In the genomic region with DNA sequence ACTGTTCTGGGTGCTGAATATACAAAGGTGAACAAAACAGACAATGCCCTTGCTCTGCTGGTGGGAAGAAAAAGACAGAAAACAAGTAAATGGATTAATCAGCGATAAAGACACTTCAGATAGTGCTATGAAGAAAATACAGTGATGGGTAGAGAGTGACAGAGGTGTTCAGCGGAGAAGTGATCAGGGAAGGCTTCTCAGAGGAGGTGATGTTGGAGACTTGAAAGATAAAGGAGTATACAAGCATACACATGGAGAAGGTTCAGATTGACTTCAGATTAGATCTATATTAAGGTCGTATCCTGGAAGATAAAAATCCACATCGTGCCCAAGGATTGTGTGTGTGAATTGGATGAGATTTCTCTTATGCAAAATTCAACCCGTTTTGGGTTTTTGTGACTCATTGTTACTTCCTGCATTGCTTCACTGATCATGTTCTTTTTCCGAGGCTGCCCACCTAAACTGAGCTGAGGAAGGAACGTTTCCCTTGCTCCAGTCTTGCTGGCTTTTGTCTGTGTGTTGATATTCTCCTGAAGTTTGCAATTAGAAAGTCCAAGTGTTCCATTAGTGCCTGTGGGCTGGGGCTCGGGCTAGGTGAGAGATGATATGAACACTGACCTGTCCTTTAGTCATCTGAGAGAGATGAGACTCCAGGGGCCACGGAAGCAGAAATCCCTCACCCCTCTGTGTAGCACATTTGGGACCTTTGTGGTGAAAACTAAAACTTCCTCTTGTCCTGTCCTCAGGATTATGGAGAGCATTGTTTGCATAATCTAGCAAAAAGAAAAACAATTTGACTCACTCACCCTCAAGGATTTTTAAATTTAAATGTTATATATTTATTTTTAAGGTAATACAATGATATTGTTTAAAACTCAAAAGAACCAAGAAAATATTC, we compare ENCODE assay signal across 12 cellular contexts. TPM values are rescaled to one million over a fixed set of nuclear protein-coding genes. Genes with fewer than 3 reads are reported as not detected.
DNase-seq lines count a peak whose midpoint lies in the region; ATAC-seq and TF ChIP-seq lines count a peak whose summit lies in the region.
"Had no signal": no experiment of that assay in that cellular context is flagged by ENCODE, and none has a peak within 500 bp of the region (broad histone marks: within the 10 kb centered on the region; RNA-seq: fewer than 3 reads in every experiment).

No MANE protein-coding gene starts in this region.

- H3K23ac ChIP-seq in IMR-90 (ENCODE audit: low read depth, low read length), result peak overlapping the region; percentile 32; the same call in 1 of the 2 replicates

- H3K79me1 ChIP-seq in IMR-90 (ENCODE audit: low read depth in 1 of 2, low read length in 2 of 2), result no peaks in the 10 kb centered on the region

- H3K4ac ChIP-seq in IMR-90 (ENCODE audit: low read depth, low read length), result peak overlapping the region; percentile 54

- peaks cover 14% of the 10 kb centered on the region for H3K9me3 Mint-ChIP-seq in activated T-helper 2 cell treated with anti-CD3 and anti-CD28 coated beads, Interferon-gamma antibody, Interleukin-2, Interleukin-4, amounts not matched to agents 10 μg/mL and 5 μg/mL and 100 μg/mL, durations not matched to agents 14 hours and 24 hours and 36 hours
- peaks cover 6 to 10% of the 10 kb centered on the region in 2 donors for H3K9me3 Mint-ChIP-seq in stimulated activated naive B cell treated with anti-CD40 and anti-IgM and Interleukin-4, amounts not matched to agents 10 μg/mL and 1 μg/mL and 100 μg/mL, for 72 hours

- H4K20me1 ChIP-seq in IMR-90 (ENCODE audit: insufficient read depth, low read length), result no peaks in the 10 kb centered on the region

- H3K9me3 ChIP-seq in IMR-90 (ENCODE audit: control insufficient read depth, insufficient read depth, low read length), result peaks cover 6% of the 10 kb centered on the region
- H3K9me3 ChIP-seq: pancreas had no signal

- 0 out of 2 replicates have a peak overlapping the region, but pooled peaks have one; percentile 2 for H3K27ac ChIP-seq in IMR-90 (ENCODE audit: insufficient read depth, low read length)
- H3K27ac ChIP-seq: 22Rv1, pancreas had no signal

- peak overlapping the region; percentile 2 for H3K27ac Mint-ChIP-seq in activated T-helper 2 cell treated with anti-CD3 and anti-CD28 coated beads, Interferon-gamma antibody, Interleukin-2, Interleukin-4, amounts not matched to agents 10 μg/mL and 5 μg/mL and 100 μg/mL, durations not matched to agents 14 hours and 24 hours and 36 hours
- H3K27ac Mint-ChIP-seq in stimulated activated naive B cell treated with anti-CD40 and anti-IgM and Interleukin-4, amounts not matched to agents 10 μg/mL and 1 μg/mL and 100 μg/mL, for 72 hours, result peak overlapping the region; percentile 26

- peak overlapping the region in 1 of 2 experiments; percentile 49; a peak in 2 of 4 replicates for H4K8ac ChIP-seq in IMR-90 (ENCODE audit: low read depth in 2 of 2, low read length in 2 of 2)

- DNase-seq in NK-92 treated with Interleukin-12 subunit alpha and Interleukin-12 subunit beta, amount 100 ng/mL, for 24 hours (lab: John Stamatoyannopoulos, UW), result peak; percentile 3
- DNase-seq in NK-92 (lab: John Stamatoyannopoulos, UW; ENCODE audit: unreplicated experiment) (no peak), IMR-90 (peak; percentile 36), cerebellar cortex (ENCODE audit: low spot score) (no peak), midbrain (lab: John Stamatoyannopoulos, UW) (no peak)
- no peak for DNase-seq in activated T-helper 2 cell treated with anti-CD3 and anti-CD28 coated beads, Interferon-gamma antibody, Interleukin-2, Interleukin-4, amounts not matched to agents 10 μg/mL and 5 μg/mL and 100 μg/mL, durations not matched to agents 14 hours and 24 hours and 36 hours (ENCODE audit: low spot score)
- no peak for DNase-seq in stimulated activated naive B cell treated with anti-CD40 and anti-IgM and Interleukin-4, amounts not matched to agents 10 μg/mL and 1 μg/mL and 100 μg/mL, for 72 hours
- DNase-seq in activated effector memory CD4-positive, alpha-beta T cell treated with Interleukin-2 at 50 U/mL for 16 hours, result no peak
- DNase-seq: KG1, pancreas had no signal

- no peak overlapping the region for H4K5ac ChIP-seq in IMR-90 (ENCODE audit: low read depth, low read length)

- H2BK15ac ChIP-seq in IMR-90 (ENCODE audit: low read depth, low read length), result peak overlapping the region; percentile 26; the same call in 1 of the 3 replicates

- peak overlapping the region; percentile 85 for H2BK20ac ChIP-seq in IMR-90 (ENCODE audit: low read depth, low read length)

- H3K4me3 ChIP-seq in IMR-90 (ENCODE audit: insufficient read depth, low read depth, low read length), result no peak overlapping the region
- H3K4me3 ChIP-seq: pancreas had no signal

- no peak overlapping the region for H3K9ac ChIP-seq in IMR-90 (ENCODE audit: low read depth, low read length)

- ATAC-seq in IMR-90 (ENCODE audit: low read depth), result no peak
- ATAC-seq in stimulated activated naive B cell treated with anti-CD40 and anti-IgM and Interleukin-4, amounts not matched to agents 10 μg/mL and 1 μg/mL and 100 μg/mL, for 72 hours (replicated peaks), result peak; percentile 28 to 33
- ATAC-seq: pancreas had no signal

- H3K4me2 ChIP-seq in IMR-90 (ENCODE audit: low read depth, low read length), result peak overlapping the region; percentile 10; the same call in 1 of the 2 replicates

- no peaks in the 10 kb centered on the region for H3K27me3 Mint-ChIP-seq in activated T-helper 2 cell treated with anti-CD3 and anti-CD28 coated beads, Interferon-gamma antibody, Interleukin-2, Interleukin-4, amounts not matched to agents 10 μg/mL and 5 μg/mL and 100 μg/mL, durations not matched to agents 14 hours and 24 hours and 36 hours (ENCODE audit: low read depth)
- H3K27me3 Mint-ChIP-seq in stimulated activated naive B cell treated with anti-CD40 and anti-IgM and Interleukin-4, amounts not matched to agents 10 μg/mL and 1 μg/mL and 100 μg/mL, for 72 hours, result no peaks in the 10 kb centered on the region

- peak overlapping the region; percentile 27 for H3K14ac ChIP-seq in IMR-90 (replicated peaks; ENCODE audit: low read depth, low read length)

- CTCF ChIA-PET in IMR-90 (lab: Yijun Ruan, JAX), result interaction anchor here (0.6 kb wide), 1 partner anchor 1030 kb away, joined by 5 read pairs; no protein-coding TSS in a partner anchor

- 45% methylated on average over 4 of the region's 9 CpGs; no CpG with 5 or more reads in 1 of the 2 experiments for WGBS in IMR-90 (ENCODE audit: extremely low coverage in 2 of 2, insufficient read length in 1 of 2), 2 experiments

- H3K36me3 Mint-ChIP-seq in activated T-helper 2 cell treated with anti-CD3 and anti-CD28 coated beads, Interferon-gamma antibody, Interleukin-2, Interleukin-4, amounts not matched to agents 10 μg/mL and 5 μg/mL and 100 μg/mL, durations not matched to agents 14 hours and 24 hours and 36 hours (ENCODE audit: low read depth), result peaks cover 40% of the 10 kb centered on the region
- H3K36me3 Mint-ChIP-seq in stimulated activated naive B cell treated with anti-CD40 and anti-IgM and Interleukin-4, amounts not matched to agents 10 μg/mL and 1 μg/mL and 100 μg/mL, for 72 hours, result peaks cover 47 to 69% of the 10 kb centered on the region in 2 donors

- H3K36me3 ChIP-seq in IMR-90 (ENCODE audit: control insufficient read depth, insufficient read depth, low read length), result no peaks in the 10 kb centered on the region
- H3K36me3 ChIP-seq: pancreas had no signal

- no peak overlapping the region for H3K4me3 Mint-ChIP-seq in activated T-helper 2 cell treated with anti-CD3 and anti-CD28 coated beads, Interferon-gamma antibody, Interleukin-2, Interleukin-4, amounts not matched to agents 10 μg/mL and 5 μg/mL and 100 μg/mL, durations not matched to agents 14 hours and 24 hours and 36 hours (ENCODE audit: low read depth)
- peak overlapping the region in 1 of 2 donors; percentile 23 for H3K4me3 Mint-ChIP-seq in stimulated activated naive B cell treated with anti-CD40 and anti-IgM and Interleukin-4, amounts not matched to agents 10 μg/mL and 1 μg/mL and 100 μg/mL, for 72 hours

- no peak for TF ChIP-seq CTCF in IMR-90 (conservative IDR thresholded peaks at IDR 0.05; ENCODE audit: low read depth, low read length)

- H4K91ac ChIP-seq in IMR-90 (ENCODE audit: insufficient read depth, low read depth, low read length), result peak overlapping the region; percentile 32; the same call in 1 of the 2 replicates

- peak overlapping the region; percentile 61; the same call in 1 of the 2 replicates for H2AK5ac ChIP-seq in IMR-90 (ENCODE audit: low read depth, low read length)

- H2BK120ac ChIP-seq in IMR-90 (ENCODE audit: low read depth, low read length), result peak overlapping the region; percentile 47

- in situ Hi-C loops in IMR-90 (cut with MboI; ENCODE audit: low sequenced_read_pairs), result no loop called here

- no TSS peak for BruUV-seq in IMR-90 (replicated peaks; lab: Mats Ljungman, UMichigan)

- dilution Hi-C loops in IMR-90 (cut with HindIII; ENCODE audit: low sequenced_read_pairs, unreplicated experiment), result no loop called here

- POLR2A ChIA-PET in IMR-90 (lab: Charles Lee; ENCODE audit: unreplicated experiment), result no interaction called here

- H3K9me1 ChIP-seq in IMR-90 (ENCODE audit: insufficient read depth, low read length), result peaks cover 6% of the 10 kb centered on the region; the same call in 1 of the 2 replicates

- intact Hi-C loops in IMR-90 (cut with micrococcal nuclease), result no loop called here
- intact Hi-C loops in activated T-helper 2 cell treated with anti-CD3 and anti-CD28 coated beads, Interferon-gamma antibody, Interleukin-2, Interleukin-4, amounts not matched to agents 10 μg/mL and 5 μg/mL and 100 μg/mL, durations not matched to agents 14 hours and 24 hours and 36 hours (cut with micrococcal nuclease), result loop anchor here (10.0 kb wide), 1 partner anchor 199 kb away; no protein-coding TSS in a partner anchor

- no peaks in the 10 kb centered on the region for H3K27me3 ChIP-seq in IMR-90 (ENCODE audit: control insufficient read depth, insufficient read depth, low read length)
- H3K27me3 ChIP-seq: pancreas had no signal

- no peak for TF ChIP-seq POLR2A in IMR-90 (IDR thresholded peaks at IDR 0.05; ENCODE audit: low read depth, low read length)

- no peak overlapping the region for H2BK5ac ChIP-seq in IMR-90 (ENCODE audit: low read depth, low read length, poor library complexity, severe bottlenecking)

- peaks cover 46% of the 10 kb centered on the region for H3K4me1 Mint-ChIP-seq in activated T-helper 2 cell treated with anti-CD3 and anti-CD28 coated beads, Interferon-gamma antibody, Interleukin-2, Interleukin-4, amounts not matched to agents 10 μg/mL and 5 μg/mL and 100 μg/mL, durations not matched to agents 14 hours and 24 hours and 36 hours (ENCODE audit: low read depth)
- peaks cover 51 to 68% of the 10 kb centered on the region in 2 donors for H3K4me1 Mint-ChIP-seq in stimulated activated naive B cell treated with anti-CD40 and anti-IgM and Interleukin-4, amounts not matched to agents 10 μg/mL and 1 μg/mL and 100 μg/mL, for 72 hours

- TF ChIP-seq RAD21 in IMR-90 (IDR thresholded peaks at IDR 0.05; ENCODE audit: low read length), result no peak

- H3K18ac ChIP-seq in IMR-90 (ENCODE audit: low read depth, low read length), result peak overlapping the region; percentile 42

- H3K4me1 ChIP-seq in IMR-90 (ENCODE audit: control insufficient read depth, insufficient read depth, low read length), result peaks cover 18% of the 10 kb centered on the region
- H3K4me1 ChIP-seq: pancreas had no signal

- peak overlapping the region; percentile 75 for H2AFZ ChIP-seq in IMR-90 (replicated peaks; ENCODE audit: low read length, poor library complexity)

- H3K56ac ChIP-seq in IMR-90 (ENCODE audit: extremely low read depth, insufficient read depth, low read length), result no peak overlapping the region; the same call in 1 of the 2 replicates

- H2AK9ac ChIP-seq in IMR-90 (replicated peaks; ENCODE audit: low read depth, low read length, poor library complexity), result no peak overlapping the region

RNA-seq across cellular contexts. Expression of a gene that starts 27.6 kb away (rescaled TPM):
- 1.1 and 1.6 TPM in 2 replicates for total RNA-seq in IMR-90 (2012; rRNA removed)
- 0.77 and 1.0 TPM in 2 replicates for polyA plus RNA-seq in IMR-90 (2012; rRNA removed)
- 0.10 and 0.30 TPM in 2 replicates for polyA plus RNA-seq in IMR-90 (2012; cell fraction: cytosol; rRNA removed)
- 0.25 and 0.88 TPM in 2 replicates for polyA plus RNA-seq in IMR-90 (2012; cell fraction: nucleus; rRNA removed; ENCODE audit: low replicate concordance)
- total RNA-seq in activated T-helper 2 cell treated with anti-CD3 and anti-CD28 coated beads, Interferon-gamma antibody, Interleukin-2, Interleukin-4, amounts not matched to agents 10 μg/mL and 5 μg/mL and 100 μg/mL, durations not matched to agents 14 hours and 24 hours and 36 hours, result 6.6 and 7.2 TPM in 2 replicates
- polyA plus RNA-seq: endothelial cell of umbilical vein had no signal

Comparison
In these comparisons a context has a peak if more than half of its experiments do, and no peak if none do; other contexts are left out.
1. DNase-seq: peak in NK-92 treated with Interleukin-12 subunit alpha and Interleukin-12 subunit beta, amount 100 ng/mL, for 24 hours (single experiment) and IMR-90 (single experiment); none in NK-92 (single experiment), activated T-helper 2 cell treated with anti-CD3 and anti-CD28 coated beads, Interferon-gamma antibody, Interleukin-2, Interleukin-4, amounts not matched to agents 10 μg/mL and 5 μg/mL and 100 μg/mL, durations not matched to agents 14 hours and 24 hours and 36 hours (single experiment), stimulated activated naive B cell treated with anti-CD40 and anti-IgM and Interleukin-4, amounts not matched to agents 10 μg/mL and 1 μg/mL and 100 μg/mL, for 72 hours (single experiment), activated effector memory CD4-positive, alpha-beta T cell treated with Interleukin-2 at 50 U/mL for 16 hours (single experiment), cerebellar cortex (single experiment) and midbrain (single experiment).